In genomic region chr6:109008951-109009760, GRCh38 we compare ENCODE assay signal across 1 cellular context.
TF ChIP-seq lines count a peak whose summit lies in the region.

No MANE protein-coding gene starts in this region.

TF ChIP-seq in HepG2, 621 proteins besides CTCF, POLR2A, EP300 and RAD21 (continued from another document and continues in another):
- TF ChIP-seq SOX13 (IDR thresholded peaks at IDR 0.05) (no peak), SOX13 (CRISPR knock-in tag; conservative IDR thresholded peaks at IDR 0.05 in 1 of 2, IDR thresholded peaks at IDR 0.05 in 1 of 2) (0 out of 4 replicates have a peak, but pooled peaks of 1 of the 2 experiments have one; percentile 8), USF2 (IDR thresholded peaks at IDR 0.05; ENCODE audit: low read depth, low read length) (no peak), USF2 (CRISPR knock-in tag; IDR thresholded peaks at IDR 0.05; ENCODE audit: borderline replicate concordance) (no peak), HNRNPH1 (optimal IDR thresholded peaks at IDR 0.05; ENCODE audit: low read depth, low read length) (no peak), ZC3H13 (CRISPR knock-in tag; IDR thresholded peaks at IDR 0.05) (no peak), MXD1 (CRISPR knock-in tag; IDR thresholded peaks at IDR 0.05) (peak; percentile 64; the same call in 1 of the 2 replicates), ZNF800 (CRISPR knock-in tag; IDR thresholded peaks at IDR 0.05) (no peak), HOMEZ (CRISPR knock-in tag; IDR thresholded peaks at IDR 0.05; ENCODE audit: low read depth) (no peak), PHF20 (CRISPR knock-in tag; IDR thresholded peaks at IDR 0.05) (no peak), PBX3 (CRISPR knock-in tag; IDR thresholded peaks at IDR 0.05; ENCODE audit: borderline replicate concordance) (peak; percentile 93; the same call in 1 of the 2 replicates), ZNF781 (CRISPR knock-in tag; IDR thresholded peaks at IDR 0.05; ENCODE audit: borderline replicate concordance, not compliant biosample characterization) (no peak), ZBTB14 (CRISPR knock-in tag; IDR thresholded peaks at IDR 0.05) (peak; percentile 45; the same call in 1 of the 2 replicates), PLSCR1 (CRISPR knock-in tag; IDR thresholded peaks at IDR 0.05; ENCODE audit: borderline replicate concordance) (no peak), DZIP1 (CRISPR knock-in tag; IDR thresholded peaks at IDR 0.05) (no peak), DNMT3B (CRISPR knock-in tag; conservative IDR thresholded peaks at IDR 0.05) (no peak), TIGD3 (CRISPR knock-in tag; IDR thresholded peaks at IDR 0.05; ENCODE audit: borderline replicate concordance) (no peak), SP140L (CRISPR knock-in tag; IDR thresholded peaks at IDR 0.05; ENCODE audit: borderline replicate concordance) (no peak), SNAI1 (CRISPR knock-in tag; IDR thresholded peaks at IDR 0.05; ENCODE audit: borderline replicate concordance) (peak; percentile 72; the same call in 1 of the 2 replicates), IKZF1 (IDR thresholded peaks at IDR 0.05) (no peak), LRRFIP1 (CRISPR knock-in tag; conservative IDR thresholded peaks at IDR 0.05) (no peak), ZNF724P (CRISPR knock-in tag; IDR thresholded peaks at IDR 0.05; ENCODE audit: borderline replicate concordance) (0 out of 2 replicates have a peak, but pooled peaks have one; percentile 41), ZXDC (CRISPR knock-in tag; IDR thresholded peaks at IDR 0.05) (no peak), ZMAT3 (CRISPR knock-in tag; conservative IDR thresholded peaks at IDR 0.05) (peak; percentile 64; the same call in 1 of the 2 replicates), SIX1 (CRISPR knock-in tag; IDR thresholded peaks at IDR 0.05; ENCODE audit: borderline replicate concordance) (no peak), FOXP4 (CRISPR knock-in tag; IDR thresholded peaks at IDR 0.05) (no peak), NR2F6 (IDR thresholded peaks at IDR 0.05) (no peak), NR2F6 (CRISPR knock-in tag; IDR thresholded peaks at IDR 0.05) (0 out of 2 replicates have a peak, but pooled peaks have one; percentile 14), ZNF235 (CRISPR knock-in tag; IDR thresholded peaks at IDR 0.05; ENCODE audit: borderline replicate concordance) (no peak)
